ENCODE assay signal across 1 cellular context in genomic region chr19:33026602-33027001, GRCh38. TPM values are rescaled to one million over a fixed set of nuclear protein-coding genes. Genes with fewer than 3 reads are reported as not detected.
"Had no signal": no experiment of that assay in that cellular context is flagged by ENCODE, and none has a peak within 500 bp of the region (broad histone marks: within the 10 kb centered on the region; RNA-seq: fewer than 3 reads in every experiment).

No MANE protein-coding gene starts in this region.

RNA-seq across cellular contexts. Expression of gene FAAP24, which starts 54.6 kb away (rescaled TPM):
- total RNA-seq: left ventricle myocardium superior had no signal
